1 cellular context compared by ENCODE assay signal in the genomic region with DNA sequence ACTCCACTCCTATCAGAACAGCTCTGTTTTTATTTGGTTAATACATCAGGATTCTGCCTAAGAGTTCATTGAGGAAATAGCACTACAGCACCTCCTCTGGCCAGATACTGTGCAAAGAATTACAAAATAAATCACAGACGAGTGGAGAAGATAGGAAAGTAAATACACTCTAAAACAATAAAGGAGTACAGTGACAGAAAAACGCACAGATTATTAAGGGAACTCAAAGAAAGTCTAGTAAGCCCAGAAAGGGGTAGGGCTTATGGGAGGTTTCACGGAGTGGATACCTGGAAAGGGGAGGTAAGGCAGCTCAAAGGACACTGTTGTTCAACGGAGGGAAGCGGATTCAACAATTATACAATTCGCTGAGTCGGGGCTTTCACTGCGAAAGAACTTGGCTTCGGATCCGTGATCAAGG.
TF ChIP-seq lines count a peak whose summit lies in the region.

No MANE protein-coding gene starts in this region.

TF ChIP-seq in HEK293, 187 proteins besides CTCF, POLR2A, EP300 and RAD21 (continued from another document):
- TF ChIP-seq, protein P1, sequence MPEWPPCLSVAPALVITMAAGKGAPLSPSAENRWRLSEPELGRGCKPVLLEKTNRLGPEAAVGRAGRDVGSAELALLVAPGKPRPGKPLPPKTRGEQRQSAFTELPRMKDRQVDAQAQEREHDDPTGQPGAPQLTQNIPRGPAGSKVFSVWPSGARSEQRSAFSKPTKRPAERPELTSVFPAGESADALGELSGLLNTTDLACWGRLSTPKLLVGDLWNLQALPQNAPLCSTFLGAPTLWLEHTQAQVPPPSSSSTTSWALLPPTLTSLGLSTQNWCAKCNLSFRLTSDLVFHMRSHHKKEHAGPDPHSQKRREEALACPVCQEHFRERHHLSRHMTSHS (tag by site-specific recombination; IDR thresholded peaks at IDR 0.05): no peak
- TF ChIP-seq GLI2 (tag by site-specific recombination; IDR thresholded peaks at IDR 0.05; ENCODE audit: borderline replicate concordance, low read depth): no peak
- TF ChIP-seq, protein P2, sequence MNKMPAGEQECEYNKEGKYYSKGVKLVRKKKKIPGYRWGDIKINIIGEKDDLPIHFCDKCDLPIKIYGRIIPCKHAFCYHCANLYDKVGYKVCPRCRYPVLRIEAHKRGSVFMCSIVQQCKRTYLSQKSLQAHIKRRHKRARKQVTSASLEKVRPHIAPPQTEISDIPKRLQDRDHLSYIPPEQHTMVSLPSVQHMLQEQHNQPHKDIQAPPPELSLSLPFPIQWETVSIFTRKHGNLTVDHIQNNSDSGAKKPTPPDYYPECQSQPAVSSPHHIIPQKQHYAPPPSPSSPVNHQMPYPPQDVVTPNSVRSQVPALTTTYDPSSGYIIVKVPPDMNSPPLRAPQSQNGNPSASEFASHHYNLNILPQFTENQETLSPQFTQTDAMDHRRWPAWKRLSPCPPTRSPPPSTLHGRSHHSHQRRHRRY (tag by site-specific recombination; IDR thresholded peaks at IDR 0.05): no peak
- TF ChIP-seq WT1 (tag by site-specific recombination; IDR thresholded peaks at IDR 0.05): 0 out of 2 replicates have a peak, but pooled peaks have one; percentile 21
- TF ChIP-seq MEIS1 (CRISPR knock-in tag; IDR thresholded peaks at IDR 0.05; ENCODE audit: borderline replicate concordance): no peak
- no peak for TF ChIP-seq SP3 (tag by site-specific recombination; IDR thresholded peaks at IDR 0.05)
- TF ChIP-seq, protein P3, sequence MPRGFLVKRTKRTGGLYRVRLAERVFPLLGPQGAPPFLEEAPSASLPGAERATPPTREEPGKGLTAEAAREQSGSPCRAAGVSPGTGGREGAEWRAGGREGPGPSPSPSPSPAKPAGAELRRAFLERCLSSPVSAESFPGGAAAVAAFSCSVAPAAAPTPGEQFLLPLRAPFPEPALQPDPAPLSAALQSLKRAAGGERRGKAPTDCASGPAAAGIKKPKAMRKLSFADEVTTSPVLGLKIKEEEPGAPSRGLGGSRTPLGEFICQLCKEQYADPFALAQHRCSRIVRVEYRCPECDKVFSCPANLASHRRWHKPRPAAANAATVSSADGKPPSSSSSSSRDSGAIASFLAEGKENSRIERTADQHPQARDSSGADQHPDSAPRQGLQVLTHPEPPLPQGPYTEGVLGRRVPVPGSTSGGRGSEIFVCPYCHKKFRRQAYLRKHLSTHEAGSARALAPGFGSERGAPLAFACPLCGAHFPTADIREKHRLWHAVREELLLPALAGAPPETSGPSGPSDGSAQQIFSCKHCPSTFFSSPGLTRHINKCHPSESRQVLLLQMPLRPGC (tag by site-specific recombination; IDR thresholded peaks at IDR 0.05): no peak
- TF ChIP-seq ZNF660 (tag by site-specific recombination; IDR thresholded peaks at IDR 0.05): 0 out of 2 replicates have a peak, but pooled peaks have one; percentile 8
- TF ChIP-seq ZNF596 (tag by site-specific recombination; IDR thresholded peaks at IDR 0.05): no peak
- no peak for TF ChIP-seq ZNF548 (tag by site-specific recombination; IDR thresholded peaks at IDR 0.05)
- TF ChIP-seq ZBTB21 (tag by site-specific recombination; IDR thresholded peaks at IDR 0.05): no peak
- peak; percentile 69; the same call in 1 of the 2 replicates for TF ChIP-seq ZEB2 (tag by site-specific recombination; IDR thresholded peaks at IDR 0.05)
- TF ChIP-seq ZNF274 (IDR thresholded peaks at IDR 0.05; ENCODE audit: low read length): no peak
- TF ChIP-seq ZNF274 (tag by site-specific recombination; IDR thresholded peaks at IDR 0.05; ENCODE audit: borderline replicate concordance): no peak
- TF ChIP-seq, protein P4, sequence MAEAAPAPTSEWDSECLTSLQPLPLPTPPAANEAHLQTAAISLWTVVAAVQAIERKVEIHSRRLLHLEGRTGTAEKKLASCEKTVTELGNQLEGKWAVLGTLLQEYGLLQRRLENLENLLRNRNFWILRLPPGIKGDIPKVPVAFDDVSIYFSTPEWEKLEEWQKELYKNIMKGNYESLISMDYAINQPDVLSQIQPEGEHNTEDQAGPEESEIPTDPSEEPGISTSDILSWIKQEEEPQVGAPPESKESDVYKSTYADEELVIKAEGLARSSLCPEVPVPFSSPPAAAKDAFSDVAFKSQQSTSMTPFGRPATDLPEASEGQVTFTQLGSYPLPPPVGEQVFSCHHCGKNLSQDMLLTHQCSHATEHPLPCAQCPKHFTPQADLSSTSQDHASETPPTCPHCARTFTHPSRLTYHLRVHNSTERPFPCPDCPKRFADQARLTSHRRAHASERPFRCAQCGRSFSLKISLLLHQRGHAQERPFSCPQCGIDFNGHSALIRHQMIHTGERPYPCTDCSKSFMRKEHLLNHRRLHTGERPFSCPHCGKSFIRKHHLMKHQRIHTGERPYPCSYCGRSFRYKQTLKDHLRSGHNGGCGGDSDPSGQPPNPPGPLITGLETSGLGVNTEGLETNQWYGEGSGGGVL (tag by site-specific recombination; IDR thresholded peaks at IDR 0.05): no peak
- no peak for TF ChIP-seq ZNF324 (tag by site-specific recombination; IDR thresholded peaks at IDR 0.05)
- no peak for TF ChIP-seq ZXDB (tag by site-specific recombination; IDR thresholded peaks at IDR 0.05)
- TF ChIP-seq REPIN1 (tag by site-specific recombination; IDR thresholded peaks at IDR 0.05; ENCODE audit: low read depth): peak; percentile 71; the same call in 1 of the 2 replicates
- peak; percentile 84; the same call in 1 of the 2 replicates for TF ChIP-seq TRIM28 (IDR thresholded peaks at IDR 0.05; ENCODE audit: borderline replicate concordance, low read length)
- TF ChIP-seq ZFHX2 (tag by site-specific recombination; conservative IDR thresholded peaks at IDR 0.05): no peak
- no peak for TF ChIP-seq ZNF549 (tag by site-specific recombination; IDR thresholded peaks at IDR 0.05)
- peak; percentile 84 for TF ChIP-seq ZNF2 (tag by site-specific recombination; IDR thresholded peaks at IDR 0.05)
- TF ChIP-seq ZBTB8A (tag by site-specific recombination; IDR thresholded peaks at IDR 0.05): peak; percentile 76
- no peak for TF ChIP-seq ZNF473 (tag by site-specific recombination; IDR thresholded peaks at IDR 0.05)
- TF ChIP-seq ZNF610 (tag by site-specific recombination; IDR thresholded peaks at IDR 0.05; ENCODE audit: borderline replicate concordance): no peak
- TF ChIP-seq, protein P5, sequence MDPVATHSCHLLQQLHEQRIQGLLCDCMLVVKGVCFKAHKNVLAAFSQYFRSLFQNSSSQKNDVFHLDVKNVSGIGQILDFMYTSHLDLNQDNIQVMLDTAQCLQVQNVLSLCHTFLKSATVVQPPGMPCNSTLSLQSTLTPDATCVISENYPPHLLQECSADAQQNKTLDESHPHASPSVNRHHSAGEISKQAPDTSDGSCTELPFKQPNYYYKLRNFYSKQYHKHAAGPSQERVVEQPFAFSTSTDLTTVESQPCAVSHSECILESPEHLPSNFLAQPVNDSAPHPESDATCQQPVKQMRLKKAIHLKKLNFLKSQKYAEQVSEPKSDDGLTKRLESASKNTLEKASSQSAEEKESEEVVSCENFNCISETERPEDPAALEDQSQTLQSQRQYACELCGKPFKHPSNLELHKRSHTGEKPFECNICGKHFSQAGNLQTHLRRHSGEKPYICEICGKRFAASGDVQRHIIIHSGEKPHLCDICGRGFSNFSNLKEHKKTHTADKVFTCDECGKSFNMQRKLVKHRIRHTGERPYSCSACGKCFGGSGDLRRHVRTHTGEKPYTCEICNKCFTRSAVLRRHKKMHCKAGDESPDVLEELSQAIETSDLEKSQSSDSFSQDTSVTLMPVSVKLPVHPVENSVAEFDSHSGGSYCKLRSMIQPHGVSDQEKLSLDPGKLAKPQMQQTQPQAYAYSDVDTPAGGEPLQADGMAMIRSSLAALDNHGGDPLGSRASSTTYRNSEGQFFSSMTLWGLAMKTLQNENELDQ (tag by site-specific recombination; IDR thresholded peaks at IDR 0.05; ENCODE audit: low read depth): no peak
- TF ChIP-seq, protein P6, sequence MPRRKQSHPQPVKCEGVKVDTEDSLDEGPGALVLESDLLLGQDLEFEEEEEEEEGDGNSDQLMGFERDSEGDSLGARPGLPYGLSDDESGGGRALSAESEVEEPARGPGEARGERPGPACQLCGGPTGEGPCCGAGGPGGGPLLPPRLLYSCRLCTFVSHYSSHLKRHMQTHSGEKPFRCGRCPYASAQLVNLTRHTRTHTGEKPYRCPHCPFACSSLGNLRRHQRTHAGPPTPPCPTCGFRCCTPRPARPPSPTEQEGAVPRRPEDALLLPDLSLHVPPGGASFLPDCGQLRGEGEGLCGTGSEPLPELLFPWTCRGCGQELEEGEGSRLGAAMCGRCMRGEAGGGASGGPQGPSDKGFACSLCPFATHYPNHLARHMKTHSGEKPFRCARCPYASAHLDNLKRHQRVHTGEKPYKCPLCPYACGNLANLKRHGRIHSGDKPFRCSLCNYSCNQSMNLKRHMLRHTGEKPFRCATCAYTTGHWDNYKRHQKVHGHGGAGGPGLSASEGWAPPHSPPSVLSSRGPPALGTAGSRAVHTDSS (tag by site-specific recombination; IDR thresholded peaks at IDR 0.05): no peak
- TF ChIP-seq ZNF24 (tag by site-specific recombination; IDR thresholded peaks at IDR 0.05): no peak
- peak; percentile 35; the same call in 1 of the 2 replicates for TF ChIP-seq ZNF777 (tag by site-specific recombination; IDR thresholded peaks at IDR 0.05; ENCODE audit: borderline replicate concordance)
- no peak for TF ChIP-seq IKZF3 (tag by site-specific recombination; IDR thresholded peaks at IDR 0.05)
- TF ChIP-seq GFI1B (tag by site-specific recombination; IDR thresholded peaks at IDR 0.05): peak; percentile 72
- TF ChIP-seq KLF8 (tag by site-specific recombination; IDR thresholded peaks at IDR 0.05): 0 out of 2 replicates have a peak, but pooled peaks have one; percentile 18
- TF ChIP-seq ZNF629 (tag by site-specific recombination; IDR thresholded peaks at IDR 0.05): peak; percentile 12; the same call in 1 of the 2 replicates
- peak; percentile 87 for TF ChIP-seq PRDM1 (tag by site-specific recombination; IDR thresholded peaks at IDR 0.05)
- no peak for TF ChIP-seq MYNN (tag by site-specific recombination; IDR thresholded peaks at IDR 0.05; ENCODE audit: borderline replicate concordance)
